In the genomic region with DNA sequence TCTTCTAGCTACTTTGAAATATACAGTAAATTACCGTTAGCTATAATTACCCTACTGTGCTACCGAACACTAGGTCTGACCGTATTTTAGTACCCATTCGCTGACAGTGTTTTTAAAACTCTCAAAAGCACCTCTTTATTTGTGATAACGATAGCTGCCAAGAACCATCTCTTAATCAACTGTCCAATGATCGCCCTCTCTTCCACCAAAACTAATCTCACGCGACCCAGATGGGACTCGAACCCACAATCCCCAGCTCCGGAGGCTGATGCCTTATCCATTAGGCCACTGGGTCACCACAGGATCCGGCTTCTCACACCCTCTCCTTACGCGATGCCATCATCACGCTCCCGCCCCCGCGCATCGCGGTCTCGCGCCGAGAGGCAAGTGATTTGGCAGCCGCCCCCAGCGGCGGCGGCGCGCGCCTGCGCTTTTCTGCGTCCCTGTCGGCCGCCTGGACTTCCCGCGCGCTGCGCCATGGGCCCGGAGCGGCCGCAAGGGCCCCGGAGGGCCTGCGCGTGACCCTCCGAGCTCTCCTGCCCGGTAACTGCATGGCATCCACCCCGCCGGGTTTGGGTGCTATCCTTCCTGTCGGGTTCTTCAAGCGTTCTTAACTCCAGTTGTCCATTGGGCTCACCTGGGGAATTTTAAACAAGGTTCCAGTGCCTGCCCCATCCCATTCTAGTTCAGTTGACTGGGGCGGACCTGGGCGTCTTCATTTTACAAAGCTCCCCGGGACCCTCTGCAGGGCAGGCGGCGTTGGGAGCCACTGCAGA, we compare ENCODE assay signal across 1 cellular context.
TF ChIP-seq lines count a peak whose summit lies in the region.

No MANE protein-coding gene starts in this region.

TF ChIP-seq in HepG2, 621 proteins besides CTCF, POLR2A, EP300 and RAD21 (continued from another document and continues in another):
- TF ChIP-seq SP1 (IDR thresholded peaks at IDR 0.05): no peak
- TF ChIP-seq SP1 (CRISPR knock-in tag; IDR thresholded peaks at IDR 0.05): peak; percentile 63
- TF ChIP-seq NCOA5 (CRISPR knock-in tag; IDR thresholded peaks at IDR 0.05): no peak
- peak; percentile 93 for TF ChIP-seq CBFB (CRISPR knock-in tag; IDR thresholded peaks at IDR 0.05)
- 0 out of 2 replicates have a peak, but pooled peaks have one; percentile 42 for TF ChIP-seq RARG (CRISPR knock-in tag; IDR thresholded peaks at IDR 0.05; ENCODE audit: low read depth)
- peak; percentile 94; the same call in 1 of the 2 replicates for TF ChIP-seq MZF1 (CRISPR knock-in tag; IDR thresholded peaks at IDR 0.05; ENCODE audit: borderline replicate concordance)
- TF ChIP-seq, protein P1, sequence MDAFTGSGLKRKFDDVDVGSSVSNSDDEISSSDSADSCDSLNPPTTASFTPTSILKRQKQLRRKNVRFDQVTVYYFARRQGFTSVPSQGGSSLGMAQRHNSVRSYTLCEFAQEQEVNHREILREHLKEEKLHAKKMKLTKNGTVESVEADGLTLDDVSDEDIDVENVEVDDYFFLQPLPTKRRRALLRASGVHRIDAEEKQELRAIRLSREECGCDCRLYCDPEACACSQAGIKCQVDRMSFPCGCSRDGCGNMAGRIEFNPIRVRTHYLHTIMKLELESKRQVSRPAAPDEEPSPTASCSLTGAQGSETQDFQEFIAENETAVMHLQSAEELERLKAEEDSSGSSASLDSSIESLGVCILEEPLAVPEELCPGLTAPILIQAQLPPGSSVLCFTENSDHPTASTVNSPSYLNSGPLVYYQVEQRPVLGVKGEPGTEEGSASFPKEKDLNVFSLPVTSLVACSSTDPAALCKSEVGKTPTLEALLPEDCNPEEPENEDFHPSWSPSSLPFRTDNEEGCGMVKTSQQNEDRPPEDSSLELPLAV (CRISPR knock-in tag; conservative IDR thresholded peaks at IDR 0.05; ENCODE audit: low read depth): peak; percentile 84
- TF ChIP-seq ZMYM2 (CRISPR knock-in tag; IDR thresholded peaks at IDR 0.05): peak; percentile 93
- TF ChIP-seq ZFP1 (CRISPR knock-in tag; IDR thresholded peaks at IDR 0.05): peak; percentile 94; the same call in 1 of the 2 replicates
- no peak for TF ChIP-seq MLLT10 (CRISPR knock-in tag; IDR thresholded peaks at IDR 0.05)
- TF ChIP-seq CREB3 (CRISPR knock-in tag; IDR thresholded peaks at IDR 0.05): peak; percentile 38; the same call in 1 of the 2 replicates
- TF ChIP-seq PRPF4 (IDR thresholded peaks at IDR 0.05; ENCODE audit: low read depth, low read length, poor library complexity, severe bottlenecking): peak; percentile 73
- TF ChIP-seq, protein P2, sequence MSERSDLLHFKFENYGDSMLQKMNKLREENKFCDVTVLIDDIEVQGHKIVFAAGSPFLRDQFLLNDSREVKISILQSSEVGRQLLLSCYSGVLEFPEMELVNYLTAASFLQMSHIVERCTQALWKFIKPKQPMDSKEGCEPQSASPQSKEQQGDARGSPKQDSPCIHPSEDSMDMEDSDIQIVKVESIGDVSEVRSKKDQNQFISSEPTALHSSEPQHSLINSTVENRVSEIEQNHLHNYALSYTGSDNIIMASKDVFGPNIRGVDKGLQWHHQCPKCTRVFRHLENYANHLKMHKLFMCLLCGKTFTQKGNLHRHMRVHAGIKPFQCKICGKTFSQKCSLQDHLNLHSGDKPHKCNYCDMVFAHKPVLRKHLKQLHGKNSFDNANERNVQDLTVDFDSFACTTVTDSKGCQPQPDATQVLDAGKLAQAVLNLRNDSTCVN (CRISPR knock-in tag; IDR thresholded peaks at IDR 0.05; ENCODE audit: borderline replicate concordance): peak; percentile 83
- TF ChIP-seq, protein P3, sequence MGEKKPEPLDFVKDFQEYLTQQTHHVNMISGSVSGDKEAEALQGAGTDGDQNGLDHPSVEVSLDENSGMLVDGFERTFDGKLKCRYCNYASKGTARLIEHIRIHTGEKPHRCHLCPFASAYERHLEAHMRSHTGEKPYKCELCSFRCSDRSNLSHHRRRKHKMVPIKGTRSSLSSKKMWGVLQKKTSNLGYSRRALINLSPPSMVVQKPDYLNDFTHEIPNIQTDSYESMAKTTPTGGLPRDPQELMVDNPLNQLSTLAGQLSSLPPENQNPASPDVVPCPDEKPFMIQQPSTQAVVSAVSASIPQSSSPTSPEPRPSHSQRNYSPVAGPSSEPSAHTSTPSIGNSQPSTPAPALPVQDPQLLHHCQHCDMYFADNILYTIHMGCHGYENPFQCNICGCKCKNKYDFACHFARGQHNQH (CRISPR knock-in tag; IDR thresholded peaks at IDR 0.05): peak; percentile 99
- TF ChIP-seq KLF6 (CRISPR knock-in tag; IDR thresholded peaks at IDR 0.05): peak; percentile 95
- peak; percentile 97; the same call in 1 of the 2 replicates for TF ChIP-seq NFKB2 (CRISPR knock-in tag; IDR thresholded peaks at IDR 0.05; ENCODE audit: borderline replicate concordance)
- TF ChIP-seq ZNF883 (CRISPR knock-in tag; IDR thresholded peaks at IDR 0.05; ENCODE audit: not compliant biosample characterization): peak; percentile 97
- no peak; the same call in 1 of the 2 replicates for TF ChIP-seq USF2 (IDR thresholded peaks at IDR 0.05; ENCODE audit: low read depth, low read length)
- TF ChIP-seq USF2 (CRISPR knock-in tag; IDR thresholded peaks at IDR 0.05; ENCODE audit: borderline replicate concordance): no peak; the same call in 1 of the 2 replicates
- peak; percentile 95 for TF ChIP-seq HOXA5 (CRISPR knock-in tag; IDR thresholded peaks at IDR 0.05)
- TF ChIP-seq FOXJ3 (CRISPR knock-in tag; IDR thresholded peaks at IDR 0.05; ENCODE audit: borderline replicate concordance): 0 out of 2 replicates have a peak, but pooled peaks have one; percentile 32
- peak; percentile 69; the same call in 1 of the 2 replicates for TF ChIP-seq HNF1A (IDR thresholded peaks at IDR 0.05; ENCODE audit: low read depth)
- TF ChIP-seq HNF1A (CRISPR knock-in tag; IDR thresholded peaks at IDR 0.05; ENCODE audit: borderline replicate concordance): peak; percentile 67; the same call in 1 of the 2 replicates
- no peak; the same call in 1 of the 2 replicates for TF ChIP-seq TIGD3 (CRISPR knock-in tag; IDR thresholded peaks at IDR 0.05; ENCODE audit: borderline replicate concordance)
- TF ChIP-seq, protein P4, sequence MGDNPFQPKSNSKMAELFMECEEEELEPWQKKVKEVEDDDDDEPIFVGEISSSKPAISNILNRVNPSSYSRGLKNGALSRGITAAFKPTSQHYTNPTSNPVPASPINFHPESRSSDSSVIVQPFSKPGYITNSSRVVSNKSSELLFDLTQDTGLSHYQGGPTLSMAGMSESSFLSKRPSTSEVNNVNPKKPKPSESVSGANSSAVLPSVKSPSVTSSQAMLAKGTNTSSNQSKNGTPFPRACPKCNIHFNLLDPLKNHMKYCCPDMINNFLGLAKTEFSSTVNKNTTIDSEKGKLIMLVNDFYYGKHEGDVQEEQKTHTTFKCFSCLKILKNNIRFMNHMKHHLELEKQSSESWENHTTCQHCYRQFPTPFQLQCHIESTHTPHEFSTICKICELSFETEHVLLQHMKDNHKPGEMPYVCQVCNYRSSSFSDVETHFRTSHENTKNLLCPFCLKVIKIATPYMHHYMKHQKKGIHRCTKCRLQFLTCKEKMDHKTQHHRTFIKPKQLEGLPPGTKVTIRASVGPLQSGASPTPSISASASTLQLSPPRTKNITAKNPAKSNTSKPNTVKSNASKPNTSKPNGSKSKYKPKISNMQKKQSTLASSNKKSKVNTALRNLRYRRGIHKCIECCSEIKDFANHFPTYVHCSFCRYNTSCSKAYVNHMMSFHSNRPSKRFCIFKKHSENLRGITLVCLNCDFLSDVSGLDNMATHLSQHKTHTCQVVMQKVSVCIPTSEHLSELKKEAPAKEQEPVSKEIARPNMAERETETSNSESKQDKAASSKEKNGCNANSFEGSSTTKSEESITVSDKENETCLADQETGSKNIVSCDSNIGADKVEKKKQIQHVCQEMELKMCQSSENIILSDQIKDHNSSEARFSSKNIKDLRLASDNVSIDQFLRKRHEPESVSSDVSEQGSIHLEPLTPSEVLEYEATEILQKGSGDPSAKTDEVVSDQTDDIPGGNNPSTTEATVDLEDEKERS (CRISPR knock-in tag; IDR thresholded peaks at IDR 0.05): peak; percentile 85; the same call in 1 of the 2 replicates
- peak; percentile 87; the same call in 1 of the 2 replicates for TF ChIP-seq ZMYM3 (CRISPR knock-in tag; IDR thresholded peaks at IDR 0.05)
- peak; percentile 91; the same call in 1 of the 2 replicates for TF ChIP-seq KLF9 (CRISPR knock-in tag; IDR thresholded peaks at IDR 0.05; ENCODE audit: low read depth)
- TF ChIP-seq SAP130 (CRISPR knock-in tag; IDR thresholded peaks at IDR 0.05; ENCODE audit: low read depth): peak; percentile 90
- TF ChIP-seq, protein P5, sequence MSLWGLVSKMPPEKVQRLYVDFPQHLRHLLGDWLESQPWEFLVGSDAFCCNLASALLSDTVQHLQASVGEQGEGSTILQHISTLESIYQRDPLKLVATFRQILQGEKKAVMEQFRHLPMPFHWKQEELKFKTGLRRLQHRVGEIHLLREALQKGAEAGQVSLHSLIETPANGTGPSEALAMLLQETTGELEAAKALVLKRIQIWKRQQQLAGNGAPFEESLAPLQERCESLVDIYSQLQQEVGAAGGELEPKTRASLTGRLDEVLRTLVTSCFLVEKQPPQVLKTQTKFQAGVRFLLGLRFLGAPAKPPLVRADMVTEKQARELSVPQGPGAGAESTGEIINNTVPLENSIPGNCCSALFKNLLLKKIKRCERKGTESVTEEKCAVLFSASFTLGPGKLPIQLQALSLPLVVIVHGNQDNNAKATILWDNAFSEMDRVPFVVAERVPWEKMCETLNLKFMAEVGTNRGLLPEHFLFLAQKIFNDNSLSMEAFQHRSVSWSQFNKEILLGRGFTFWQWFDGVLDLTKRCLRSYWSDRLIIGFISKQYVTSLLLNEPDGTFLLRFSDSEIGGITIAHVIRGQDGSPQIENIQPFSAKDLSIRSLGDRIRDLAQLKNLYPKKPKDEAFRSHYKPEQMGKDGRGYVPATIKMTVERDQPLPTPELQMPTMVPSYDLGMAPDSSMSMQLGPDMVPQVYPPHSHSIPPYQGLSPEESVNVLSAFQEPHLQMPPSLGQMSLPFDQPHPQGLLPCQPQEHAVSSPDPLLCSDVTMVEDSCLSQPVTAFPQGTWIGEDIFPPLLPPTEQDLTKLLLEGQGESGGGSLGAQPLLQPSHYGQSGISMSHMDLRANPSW (CRISPR knock-in tag; IDR thresholded peaks at IDR 0.05; ENCODE audit: borderline replicate concordance): peak; percentile 84
- no peak for TF ChIP-seq NFRKB (IDR thresholded peaks at IDR 0.05)
- TF ChIP-seq CCDC6 (CRISPR knock-in tag; IDR thresholded peaks at IDR 0.05): peak; percentile 99
- TF ChIP-seq KDM3A (CRISPR knock-in tag; IDR thresholded peaks at IDR 0.05; ENCODE audit: low read depth): peak; percentile 70
- no peak for TF ChIP-seq MATR3 (CRISPR knock-in tag; IDR thresholded peaks at IDR 0.05)
- TF ChIP-seq TSC22D2 (CRISPR knock-in tag; IDR thresholded peaks at IDR 0.05; ENCODE audit: borderline replicate concordance): peak; percentile 87; the same call in 1 of the 2 replicates
- peak; percentile 92; the same call in 1 of the 2 replicates for TF ChIP-seq KLF11 (CRISPR knock-in tag; IDR thresholded peaks at IDR 0.05)
